ENCODE assay signal across 21 cellular contexts in genomic region chr3:49769926-49770325, GRCh38. TPM values are rescaled to one million over a fixed set of nuclear protein-coding genes. Genes with fewer than 3 reads are reported as not detected.
"Had no signal": no experiment of that assay in that cellular context is flagged by ENCODE, and none has a peak within 500 bp of the region (broad histone marks: within the 10 kb centered on the region; RNA-seq: fewer than 3 reads in every experiment).

No MANE protein-coding gene starts in this region.

- H3K36me3 ChIP-seq: adrenal gland, breast epithelium, gastrocnemius medialis, ovary had no signal

- H3K9me3 ChIP-seq: adrenal gland, breast epithelium, gastrocnemius medialis, ovary, tibial artery had no signal

- DNase-seq: activated CD4-positive, alpha-beta T cell treated with anti-CD3 and anti-CD28 coated beads, Interleukin-2, amount 50 U/mL, for 4 hours; cerebellar nuclear complex; effector CD4-positive, alpha-beta T cell; gastrocnemius medialis; head of caudate nucleus; stimulated activated CD4-positive, alpha-beta T cell treated with anti-CD3 and anti-CD28 coated beads, Interleukin-4, amount 100 ng/mL, for 24 hours; stimulated activated naive B cell treated with anti-CD40 and anti-IgM and Interleukin-4, amounts not matched to agents 10 μg/mL and 1 μg/mL and 100 μg/mL, for 72 hours; T-helper 2 cell; tibial artery; WERI-Rb-1 had no signal

- H3K27me3 ChIP-seq: adrenal gland, breast epithelium, gastrocnemius medialis, ovary, tibial artery had no signal

- H3K4me1 ChIP-seq: breast epithelium had no signal

- ATAC-seq: gastrocnemius medialis; sciatic nerve; stimulated activated naive B cell treated with anti-CD40 and anti-IgM and Interleukin-4, amounts not matched to agents 10 μg/mL and 1 μg/mL and 100 μg/mL, for 72 hours had no signal

- H3K4me3 Mint-ChIP-seq: activated T-helper 1 cell treated with anti-CD3 and anti-CD28 coated beads, Interleukin-12 subunit alpha, Interleukin-12 subunit beta, Interleukin-2, Interleukin-4 antibody, amounts not matched to agents 30 ng/mL and 10 ng/mL and 1 ng/mL, durations not matched to agents 14 hours and 24 hours and 36 hours; stimulated activated naive B cell treated with anti-CD40 and anti-IgM and Interleukin-4, amounts not matched to agents 10 μg/mL and 1 μg/mL and 100 μg/mL, for 72 hours had no signal

- H3K4me3 ChIP-seq: adrenal gland, breast epithelium, gastrocnemius medialis, lung, ovary, tibial artery had no signal

- H3K27me3 Mint-ChIP-seq: stimulated activated naive B cell treated with anti-CD40 and anti-IgM and Interleukin-4, amounts not matched to agents 10 μg/mL and 1 μg/mL and 100 μg/mL, for 72 hours had no signal

- H3K9me3 Mint-ChIP-seq: activated T-helper 1 cell treated with anti-CD3 and anti-CD28 coated beads, Interleukin-12 subunit alpha, Interleukin-12 subunit beta, Interleukin-2, Interleukin-4 antibody, amounts not matched to agents 30 ng/mL and 10 ng/mL and 1 ng/mL, durations not matched to agents 14 hours and 24 hours and 36 hours; stimulated activated naive B cell treated with anti-CD40 and anti-IgM and Interleukin-4, amounts not matched to agents 10 μg/mL and 1 μg/mL and 100 μg/mL, for 72 hours had no signal

- H3K27ac Mint-ChIP-seq: activated T-helper 1 cell treated with anti-CD3 and anti-CD28 coated beads, Interleukin-12 subunit alpha, Interleukin-12 subunit beta, Interleukin-2, Interleukin-4 antibody, amounts not matched to agents 30 ng/mL and 10 ng/mL and 1 ng/mL, durations not matched to agents 14 hours and 24 hours and 36 hours had no signal

- H3K27ac ChIP-seq: adrenal gland, breast epithelium, gastrocnemius medialis, ovary, tibial artery, WERI-Rb-1 had no signal

RNA-seq across cellular contexts. Expression of gene CDHR4, which starts 29.7 kb away (rescaled TPM):
- total RNA-seq: activated T-helper 1 cell treated with anti-CD3 and anti-CD28 coated beads, Interleukin-12 subunit alpha, Interleukin-12 subunit beta, Interleukin-2, Interleukin-4 antibody, amounts not matched to agents 30 ng/mL and 10 ng/mL and 1 ng/mL, durations not matched to agents 14 hours and 24 hours and 36 hours; astrocyte; breast epithelium; gastrocnemius medialis; mononuclear cell; SK-MEL-5; subcutaneous adipose tissue had no signal
- polyA plus RNA-seq: keratinocyte had no signal
